ENCODE assay signal across 8 cellular contexts in the genomic region with DNA sequence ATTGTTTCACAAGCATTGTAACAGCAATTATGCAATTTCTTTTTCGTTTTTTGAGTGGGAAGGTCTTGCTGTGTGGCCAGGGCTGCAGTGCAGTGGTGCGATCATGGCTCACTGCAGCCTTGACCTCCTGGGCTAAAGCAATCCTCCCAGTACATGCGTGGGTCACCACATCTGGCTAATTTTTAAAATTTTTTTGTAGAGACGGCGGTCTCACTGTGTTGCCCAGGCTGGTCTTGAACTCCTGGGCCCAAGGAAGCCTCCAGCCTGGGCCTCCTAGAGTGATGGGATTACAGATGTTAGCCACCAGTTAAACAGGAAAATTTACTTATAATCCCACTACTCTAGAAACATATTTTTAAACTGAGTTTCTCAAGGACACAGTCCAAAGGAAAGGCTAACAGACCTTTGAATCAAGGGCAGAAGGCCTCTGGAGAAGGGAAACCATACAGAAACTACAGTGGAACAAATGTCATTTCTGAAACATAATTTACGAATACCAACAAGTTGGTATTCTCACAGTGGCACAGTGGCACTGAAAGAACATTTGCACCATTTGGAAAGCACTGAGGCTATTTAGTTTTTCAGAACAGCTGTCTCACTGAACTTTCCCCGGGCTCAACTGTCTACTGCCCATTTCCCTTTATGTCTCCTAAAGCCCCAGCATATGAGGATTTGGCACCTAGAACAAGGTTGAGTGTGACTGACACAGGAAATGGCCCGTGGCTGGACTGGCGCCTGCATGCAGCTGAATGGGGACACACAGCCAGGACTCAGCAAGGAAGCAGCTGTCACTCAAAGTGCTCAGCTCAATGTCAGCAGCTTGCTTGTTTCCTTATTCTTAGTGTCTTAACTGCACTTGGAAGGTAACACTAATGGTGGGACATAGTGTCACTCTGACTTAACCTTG. TPM values are rescaled to one million over a fixed set of nuclear protein-coding genes. Genes with fewer than 3 reads are reported as not detected.
A peak's percentile ranks its signal among the peaks of the same experiment; 100 is the strongest.
DNase-seq lines count a peak whose midpoint lies in the region; ATAC-seq, FAIRE-seq and TF ChIP-seq lines count a peak whose summit lies in the region.

No MANE protein-coding gene starts in this region.

- no peaks in the 10 kb centered on the region for H3K27me3 Mint-ChIP-seq in activated T-helper 17 cell treated with anti-CD3 and anti-CD28 coated beads, Interleukin-2, amount 50 U/mL, for 72 hours
- no peaks in the 10 kb centered on the region for H3K27me3 Mint-ChIP-seq in memory B cell

- H3K4me3 Mint-ChIP-seq in activated T-helper 17 cell treated with anti-CD3 and anti-CD28 coated beads, Interleukin-2, amount 50 U/mL, for 72 hours = peak overlapping the region; percentile 5
- H3K4me3 Mint-ChIP-seq in memory B cell = no peak overlapping the region

- peak; percentile 47 for DNase-seq in COLO668 (lab: John Stamatoyannopoulos, UW; ENCODE audit: unreplicated experiment)
- peak; percentile 75 for DNase-seq in NB4 (ENCODE audit: low read depth)
- no peak for DNase-seq in memory B cell (ENCODE audit: low spot score in 2 of 2)
- DNase-seq in frontal cortex (ENCODE audit: low spot score in 2 of 2) = no peak

- H3K27ac Mint-ChIP-seq in activated T-helper 17 cell treated with anti-CD3 and anti-CD28 coated beads, Interleukin-2, amount 50 U/mL, for 72 hours = no peak overlapping the region
- peak overlapping the region; percentile 100 for H3K27ac Mint-ChIP-seq in memory B cell

- no peak overlapping the region for H3K4me3 ChIP-seq in NB4 (ENCODE audit: low read depth, low read length)

- TF ChIP-seq CTCF in NB4 (IDR thresholded peaks at IDR 0.05; ENCODE audit: low read depth, low read length) = no peak

- H3K36me3 Mint-ChIP-seq in activated T-helper 17 cell treated with anti-CD3 and anti-CD28 coated beads, Interleukin-2, amount 50 U/mL, for 72 hours (ENCODE audit: low read depth) = peaks cover 25% of the 10 kb centered on the region
- no peaks in the 10 kb centered on the region for H3K36me3 Mint-ChIP-seq in memory B cell

- H3K9me3 Mint-ChIP-seq in activated T-helper 17 cell treated with anti-CD3 and anti-CD28 coated beads, Interleukin-2, amount 50 U/mL, for 72 hours = no peaks in the 10 kb centered on the region
- no peaks in the 10 kb centered on the region for H3K9me3 Mint-ChIP-seq in memory B cell

- FAIRE-seq in frontal cortex (lab: Jason Lieb, UNC) = no peak

- ATAC-seq in activated T-helper 17 cell treated with anti-CD3 and anti-CD28 coated beads, Interleukin-2, amount 50 U/mL, for 72 hours (replicated peaks) = no peak
- ATAC-seq in memory B cell (ENCODE audit: low read depth) = no peak
- no peak for ATAC-seq in GM18873 (IDR thresholded peaks at IDR 0.05; ENCODE audit: low FRiP score, unreplicated experiment)
- no peak for ATAC-seq in HG03159 (IDR thresholded peaks at IDR 0.05; ENCODE audit: unreplicated experiment)
- no peak for ATAC-seq in GM19395 (IDR thresholded peaks at IDR 0.05; ENCODE audit: unreplicated experiment)

- H3K4me1 Mint-ChIP-seq in activated T-helper 17 cell treated with anti-CD3 and anti-CD28 coated beads, Interleukin-2, amount 50 U/mL, for 72 hours = peaks cover 29% of the 10 kb centered on the region
- H3K4me1 Mint-ChIP-seq in memory B cell = peaks cover 18% of the 10 kb centered on the region

- TF ChIP-seq POLR2A in NB4 (IDR thresholded peaks at IDR 0.05; ENCODE audit: extremely low read depth, insufficient read length) = no peak

RNA-seq across cellular contexts. Expression of gene PRKAR1A, which starts 2.8 kb away (rescaled TPM):
- total RNA-seq in activated T-helper 17 cell treated with anti-CD3 and anti-CD28 coated beads, Interleukin-2, amount 50 U/mL, for 72 hours = 100 to 1,000 TPM; 175 to 186 TPM
- 411 TPM for total RNA-seq in frontal cortex

RNA-seq across cellular contexts. Expression of gene WIPI1, which starts 52.1 kb away (rescaled TPM):
- total RNA-seq in activated T-helper 17 cell treated with anti-CD3 and anti-CD28 coated beads, Interleukin-2, amount 50 U/mL, for 72 hours = 10 to 100 TPM in 1 of 2 donors, 1 to 10 TPM in 1; 8.6 to 25.6 TPM
- 8.2 TPM for total RNA-seq in frontal cortex

Comparison
In these comparisons a context has a peak if more than half of its experiments do, and no peak if none do; other contexts are left out.
1. DNase-seq: peak in COLO668 (single experiment) and NB4 (single experiment); none in memory B cell (0 of 2) and frontal cortex (0 of 2).